Comparison of ENCODE assay signal across 27 cellular contexts in genomic region chr2:30932850-30933249, GRCh38.
DNase-seq lines count a peak whose midpoint lies in the region; ATAC-seq and TF ChIP-seq lines count a peak whose summit lies in the region.
"Had no signal": no experiment of that assay in that cellular context is flagged by ENCODE, and none has a peak within 500 bp of the region (broad histone marks: within the 10 kb centered on the region; RNA-seq: fewer than 3 reads in every experiment).

No MANE protein-coding gene starts in this region.

- no peaks in the 10 kb centered on the region for H3K27me3 ChIP-seq in BLaER1
- H3K27me3 ChIP-seq in neuronal stem cell (ENCODE audit: control insufficient read depth in 3 of 3, insufficient read depth in 3 of 3, low read depth in 1 of 3, low read length in 3 of 3), result no peaks in the 10 kb centered on the region

- CTCF ChIA-PET in activated CD8-positive, alpha-beta T cell treated with anti-CD3 and anti-CD28 coated beads for 36 hours (lab: Charles Lee), result interaction anchor here (0.7 kb wide), 1 partner anchor 221 kb away, joined by 3 read pairs; no protein-coding TSS in a partner anchor

- H3K79me1 ChIP-seq in neuronal stem cell (ENCODE audit: low read depth, low read length), result no peaks in the 10 kb centered on the region

- no peak overlapping the region for H4K8ac ChIP-seq in neuronal stem cell (ENCODE audit: low read depth, low read length)

- TF ChIP-seq CTCF in activated CD8-positive, alpha-beta T cell treated with anti-CD3 and anti-CD28 coated beads for 36 hours (IDR thresholded peaks at IDR 0.05), result no peak
- TF ChIP-seq CTCF in foreskin fibroblast (IDR thresholded peaks at IDR 0.05; ENCODE audit: low read depth, low read length), result no peak

- no peak overlapping the region for H3K4ac ChIP-seq in neuronal stem cell (ENCODE audit: low read length)

- H3K23ac ChIP-seq in neuronal stem cell (ENCODE audit: low read depth, low read length, poor library complexity), result no peak overlapping the region

- peaks cover 66% of the 10 kb centered on the region for H3K4me1 ChIP-seq in BLaER1
- H3K4me1 ChIP-seq in neuronal stem cell (ENCODE audit: control insufficient read depth in 2 of 2, insufficient read depth in 1 of 2, low read depth in 1 of 2, low read length in 2 of 2), result no peaks in the 10 kb centered on the region
- H3K4me1 ChIP-seq: lower lobe of right lung had no signal

- POLR2A ChIA-PET in activated CD8-positive, alpha-beta T cell treated with anti-CD3 and anti-CD28 coated beads for 36 hours (lab: Charles Lee), result no interaction called here

- H3K36me3 ChIP-seq in BLaER1, result peaks cover 77% of the 10 kb centered on the region
- H3K36me3 ChIP-seq in neuronal stem cell (replicated peaks in 1 of 2; ENCODE audit: control insufficient read depth in 2 of 2, insufficient read depth in 2 of 2, low read length in 2 of 2), result no peaks in the 10 kb centered on the region
- H3K36me3 ChIP-seq: lower lobe of right lung had no signal

- H2BK5ac ChIP-seq in neuronal stem cell (ENCODE audit: low read length), result no peak overlapping the region

- no peak overlapping the region for H2BK120ac ChIP-seq in neuronal stem cell (ENCODE audit: low read depth, low read length)

- H3K9me3 ChIP-seq in BLaER1 (no peaks in the 10 kb centered on the region), neuronal stem cell (replicated peaks in 1 of 2; ENCODE audit: control insufficient read depth in 2 of 2, insufficient read depth in 1 of 2, low read depth in 1 of 2, low read length in 2 of 2) (no peaks in the 10 kb centered on the region)
- H3K9me3 ChIP-seq: lower lobe of right lung had no signal

- no peak overlapping the region for H2BK12ac ChIP-seq in neuronal stem cell (ENCODE audit: low read length)

- ATAC-seq in activated CD8-positive, alpha-beta T cell treated with anti-CD3 and anti-CD28 coated beads for 36 hours, result peak; percentile 97
- ATAC-seq in GM18520 (IDR thresholded peaks at IDR 0.05; ENCODE audit: unreplicated experiment), result no peak
- ATAC-seq: WTC11 had no signal

- peak overlapping the region; percentile 43 for H3K14ac ChIP-seq in neuronal stem cell (ENCODE audit: low read length)

- H3K27ac ChIP-seq in BLaER1 (peak overlapping the region; percentile 23; the same call in 1 of the 2 replicates), neuronal stem cell (replicated peaks; ENCODE audit: low read length) (no peak overlapping the region)
- H3K27ac ChIP-seq: lower lobe of right lung, parathyroid adenoma, PC-9 had no signal

- no peaks in the 10 kb centered on the region for H4K20me1 ChIP-seq in BLaER1

- no peak overlapping the region for H2BK15ac ChIP-seq in neuronal stem cell (ENCODE audit: low read length)

- H3K27me3 Mint-ChIP-seq in activated CD8-positive, alpha-beta T cell treated with anti-CD3 and anti-CD28 coated beads for 36 hours, result no peaks in the 10 kb centered on the region
- H3K27me3 Mint-ChIP-seq: CD4-positive, CD25-positive, alpha-beta regulatory T cell; IgD-negative memory B cell had no signal

- peaks cover 16% of the 10 kb centered on the region for H3K4me1 Mint-ChIP-seq in activated CD8-positive, alpha-beta T cell treated with anti-CD3 and anti-CD28 coated beads for 36 hours (ENCODE audit: low read depth)
- H3K4me1 Mint-ChIP-seq: CD4-positive, CD25-positive, alpha-beta regulatory T cell; nephron had no signal

- no peak overlapping the region for H3K27ac Mint-ChIP-seq in activated CD8-positive, alpha-beta T cell treated with anti-CD3 and anti-CD28 coated beads for 36 hours
- H3K27ac Mint-ChIP-seq: CD4-positive, CD25-positive, alpha-beta regulatory T cell; nephron; WTC11 had no signal

- H3K9me3 Mint-ChIP-seq in activated CD8-positive, alpha-beta T cell treated with anti-CD3 and anti-CD28 coated beads for 36 hours, result no peaks in the 10 kb centered on the region
- H3K9me3 Mint-ChIP-seq: CD4-positive, CD25-positive, alpha-beta regulatory T cell; IgD-negative memory B cell; nephron; WTC11 had no signal

- H3K4me3 Mint-ChIP-seq in activated CD8-positive, alpha-beta T cell treated with anti-CD3 and anti-CD28 coated beads for 36 hours, result no peak overlapping the region
- H3K4me3 Mint-ChIP-seq: CD4-positive, CD25-positive, alpha-beta regulatory T cell; IgD-negative memory B cell; nephron; WTC11 had no signal

- no CpG with 5 or more reads among the region's 3 CpGs for WGBS in neuronal stem cell (ENCODE audit: extremely low coverage in 2 of 2, insufficient read length in 2 of 2, insufficient replicate concordance in 1 of 2), 2 donors

- H2AK5ac ChIP-seq in neuronal stem cell (ENCODE audit: low read depth, low read length), result no peak overlapping the region

- intact Hi-C loops in activated CD8-positive, alpha-beta T cell treated with anti-CD3 and anti-CD28 coated beads for 36 hours (cut with micrococcal nuclease), result no loop called here

- peak overlapping the region; percentile 82 for H3K4me2 ChIP-seq in BLaER1
- no peak overlapping the region for H3K4me2 ChIP-seq in neuronal stem cell (ENCODE audit: insufficient read depth, low read length, poor library complexity, severe bottlenecking)
- H3K4me2 ChIP-seq: PC-9 had no signal

- no peak overlapping the region for H2AFZ ChIP-seq in neuronal stem cell (ENCODE audit: low read length)
- H2AFZ ChIP-seq: parathyroid adenoma, PC-9 had no signal

- H3K9ac ChIP-seq in BLaER1, result no peak overlapping the region
- H3K9ac ChIP-seq in neuronal stem cell (ENCODE audit: low read depth, low read length, poor library complexity), result no peak overlapping the region
- H3K9ac ChIP-seq: parathyroid adenoma had no signal

- no peak overlapping the region for H3K18ac ChIP-seq in neuronal stem cell (ENCODE audit: low read length)

- H3K4me3 ChIP-seq in BLaER1 (no peak overlapping the region), neuronal stem cell (ENCODE audit: low read length in 2 of 2) (no peak overlapping the region), foreskin fibroblast (ENCODE audit: low read depth in 1 of 2, low read length in 2 of 2) (no peak overlapping the region)
- H3K4me3 ChIP-seq: lower lobe of right lung, PC-9 had no signal

- no peaks in the 10 kb centered on the region for H3K36me3 Mint-ChIP-seq in activated CD8-positive, alpha-beta T cell treated with anti-CD3 and anti-CD28 coated beads for 36 hours (ENCODE audit: low read depth)
- H3K36me3 Mint-ChIP-seq: CD4-positive, CD25-positive, alpha-beta regulatory T cell; IgD-negative memory B cell; WTC11 had no signal

- no peak overlapping the region for H4K91ac ChIP-seq in neuronal stem cell (ENCODE audit: low read depth, low read length, poor library complexity)

- peak; percentile 27 for DNase-seq in CMK (ENCODE audit: low read depth)
- DNase-seq in activated CD8-positive, alpha-beta T cell treated with anti-CD3 and anti-CD28 coated beads for 36 hours, result peak; percentile 71
- DNase-seq in neuronal stem cell (ENCODE audit: low spot score), result no peak
- DNase-seq in foreskin fibroblast, result no peak
- no peak for DNase-seq in germinal center (ENCODE audit: low spot score)
- DNase-seq: activated naive CD4-positive, alpha-beta T cell treated with Interleukin-2 at 50 U/mL for 16 hours; activated T-cell treated with anti-CD3 and anti-CD28 coated beads, Interleukin-2, amount 50 U/mL, for 1 hour; anterior cingulate cortex; CD4-positive, CD25-positive, alpha-beta regulatory T cell; DMS 273 treated with DMSO at 0.1 percent for 48 hours; effector CD4-positive, alpha-beta T cell; head of caudate nucleus; kidney glomerular epithelial cell; lower lobe of right lung; NCI-H1092; NCI-H187; NCI-H2171; NCI-H510A treated with DMSO at 0.1 percent for 48 hours; PC-9; Right ventricle myocardium superior; small intestine had no signal

Comparison
In these comparisons a context has a peak if more than half of its experiments do, and no peak if none do; other contexts are left out.
1. DNase-seq: peak in CMK (single experiment) and activated CD8-positive, alpha-beta T cell treated with anti-CD3 and anti-CD28 coated beads for 36 hours (single experiment); none in neuronal stem cell (single experiment), foreskin fibroblast (0 of 2) and germinal center (single experiment).